Comparison of ENCODE assay signal across 8 cellular contexts in genomic region chr20:47785900-47786762, GRCh38. TPM values are rescaled to one million over a fixed set of nuclear protein-coding genes. Genes with fewer than 3 reads are reported as not detected.
DNase-seq lines count a peak whose midpoint lies in the region; ATAC-seq lines count a peak whose summit lies in the region.

No MANE protein-coding gene starts in this region.

- no peak for ATAC-seq in HG03045 (IDR thresholded peaks at IDR 0.05; ENCODE audit: unreplicated experiment)

- intact Hi-C loops in cardiac septum (cut with DNase I), result loop anchor here (1.0 to 10.0 kb wide), 3 partner anchors 109 to 834 kb away; no protein-coding TSS in a partner anchor

- DNase-seq in stimulated activated CD4-positive, alpha-beta T cell treated with anti-CD3 and anti-CD28 coated beads, Interleukin-15, amount 100 ng/mL, for 24 hours, result peak; percentile 32
- no peak for DNase-seq in stimulated activated CD4-positive, alpha-beta T cell treated with anti-CD3 and anti-CD28 coated beads, Interleukin-4, amount 100 ng/mL, for 24 hours
- peak; percentile 74 for DNase-seq in NCI-H2171 (lab: John Stamatoyannopoulos, UW)
- peak; percentile 72 for DNase-seq in amniotic stem cell (lab: John Stamatoyannopoulos, UW)
- peak; percentile 85 for DNase-seq in cardiac septum (ENCODE audit: low spot score)
- DNase-seq in nucleus accumbens (lab: John Stamatoyannopoulos, UW), result peak in 48 of 56 donors; percentile 9 to 80 (median 52)
- no peak for DNase-seq in NCI-H774 (lab: John Stamatoyannopoulos, UW)

RNA-seq across cellular contexts. Expression of gene SULF2, which starts 0.8 kb away (rescaled TPM):
- total RNA-seq in cardiac septum, result 39.7 TPM

Comparison
In these comparisons a context has a peak if more than half of its experiments do, and no peak if none do; other contexts are left out.
1. DNase-seq: peak in stimulated activated CD4-positive, alpha-beta T cell treated with anti-CD3 and anti-CD28 coated beads, Interleukin-15, amount 100 ng/mL, for 24 hours (single experiment), NCI-H2171 (single experiment), amniotic stem cell (single experiment), cardiac septum (single experiment) and nucleus accumbens (48 of 56); none in stimulated activated CD4-positive, alpha-beta T cell treated with anti-CD3 and anti-CD28 coated beads, Interleukin-4, amount 100 ng/mL, for 24 hours (single experiment) and NCI-H774 (single experiment).